1 cellular context compared by ENCODE assay signal in genomic region chr1:2163205-2163604, GRCh38.
TF ChIP-seq lines count a peak whose summit lies in the region.

No MANE protein-coding gene starts in this region.

TF ChIP-seq in H1, 55 proteins besides CTCF, POLR2A, EP300 and RAD21 (continued from another document):
- TF ChIP-seq CREB1 (IDR thresholded peaks at IDR 0.05) (no peak), GABPA (IDR thresholded peaks at IDR 0.05; ENCODE audit: borderline replicate concordance, insufficient read depth, low read length) (no peak), GTF2F1 (IDR thresholded peaks at IDR 0.05; ENCODE audit: borderline replicate concordance, low read depth, low read length) (no peak), RBBP5 (IDR thresholded peaks at IDR 0.05; ENCODE audit: borderline replicate concordance, low read depth, low read length) (no peak), MAFK (IDR thresholded peaks at IDR 0.05; ENCODE audit: low read depth, low read length) (no peak)
